Comparison of ENCODE assay signal across 12 cellular contexts in genomic region chr2:15205562-15205961, GRCh38.
"Had no signal": no experiment of that assay in that cellular context is flagged by ENCODE, and none has a peak within 500 bp of the region (broad histone marks: within the 10 kb centered on the region; RNA-seq: fewer than 3 reads in every experiment).

No MANE protein-coding gene starts in this region.

- H3K9me3 ChIP-seq: lower lobe of right lung had no signal

- H3K4me1 ChIP-seq: foreskin keratinocyte, parathyroid adenoma had no signal

- H3K27ac Mint-ChIP-seq: T-helper 2 cell treated with Interferon-gamma antibody and Interleukin-4, amounts not matched to agents 5 μg/mL and 100 μg/mL, for 36 hours had no signal

- ATAC-seq: foreskin keratinocyte, left cardiac atrium, lower lobe of right lung had no signal

- H3K36me3 ChIP-seq: lower lobe of right lung had no signal

- H3K27me3 Mint-ChIP-seq: naive B cell had no signal

- H3K4me1 Mint-ChIP-seq: naive B cell had no signal

- H3K79me2 ChIP-seq: parathyroid adenoma had no signal

- H3K4me3 ChIP-seq: lower lobe of right lung had no signal

- H3K27ac ChIP-seq: foreskin keratinocyte, lower lobe of right lung, parathyroid adenoma had no signal

- DNase-seq: activated CD4-positive, alpha-beta T cell treated with anti-CD3 and anti-CD28 coated beads for 1 hour; foreskin keratinocyte; left cardiac atrium; lower lobe of right lung; midbrain; naive B cell had no signal

- H3K27me3 ChIP-seq: foreskin keratinocyte had no signal

- FAIRE-seq: astrocyte, colon, endothelial cell of umbilical vein, urothelium cell line had no signal

- H3K9ac ChIP-seq: parathyroid adenoma had no signal

- H3K4me3 Mint-ChIP-seq: naive B cell; T-helper 2 cell treated with Interferon-gamma antibody and Interleukin-4, amounts not matched to agents 5 μg/mL and 100 μg/mL, for 36 hours had no signal

- H2AFZ ChIP-seq: parathyroid adenoma had no signal
